ENCODE assay signal across 11 cellular contexts in the genomic region with DNA sequence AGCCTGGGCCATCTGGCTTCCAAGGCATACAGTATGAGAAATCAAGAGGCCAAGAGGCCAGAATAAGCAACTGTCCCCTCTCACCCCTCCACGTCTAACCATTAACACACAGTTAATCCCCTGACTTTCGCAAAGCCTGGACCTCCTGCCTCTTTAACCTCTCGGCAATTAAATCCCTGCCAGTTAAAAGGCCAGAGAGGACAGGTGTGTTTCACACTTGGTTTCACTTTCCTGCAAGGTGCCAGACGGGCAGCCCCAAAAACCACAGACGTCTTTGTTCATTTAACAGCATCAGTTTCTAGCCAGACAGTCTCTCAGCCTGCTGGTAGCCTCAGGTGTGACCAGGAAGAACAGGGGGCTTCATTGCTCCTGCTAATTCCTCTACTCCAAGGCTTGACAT.
DNase-seq lines count a peak whose midpoint lies in the region; ATAC-seq and TF ChIP-seq lines count a peak whose summit lies in the region.
"Had no signal": no experiment of that assay in that cellular context is flagged by ENCODE, and none has a peak within 500 bp of the region (broad histone marks: within the 10 kb centered on the region; RNA-seq: fewer than 3 reads in every experiment).

No MANE protein-coding gene starts in this region.

- H3K36me3 Mint-ChIP-seq in nephron progenitor cell (ENCODE audit: low read depth), result no peaks in the 10 kb centered on the region
- no peaks in the 10 kb centered on the region for H3K36me3 Mint-ChIP-seq in activated naive CD8-positive, alpha-beta T cell treated with anti-CD3 and anti-CD28 coated beads for 36 hours

- H3K4me3 Mint-ChIP-seq in nephron progenitor cell, result no peak overlapping the region
- no peak overlapping the region for H3K4me3 Mint-ChIP-seq in activated naive CD8-positive, alpha-beta T cell treated with anti-CD3 and anti-CD28 coated beads for 36 hours
- H3K4me3 Mint-ChIP-seq: dendritic cell treated with granulocyte-macrophage colony-stimulating factor and Interleukin-4, amounts not matched to agents 40 ng/mL and 50 ng/mL, for 4 days; HFFc6 had no signal

- intact Hi-C loops in cardiac septum (cut with DNase I), result no loop called here

- H3K27me3 Mint-ChIP-seq in nephron progenitor cell (ENCODE audit: low read depth, poor library complexity), result no peaks in the 10 kb centered on the region
- no peaks in the 10 kb centered on the region for H3K27me3 Mint-ChIP-seq in activated naive CD8-positive, alpha-beta T cell treated with anti-CD3 and anti-CD28 coated beads for 36 hours
- H3K27me3 Mint-ChIP-seq: dendritic cell treated with granulocyte-macrophage colony-stimulating factor and Interleukin-4, amounts not matched to agents 40 ng/mL and 50 ng/mL, for 4 days had no signal

- no peaks in the 10 kb centered on the region for H3K9me3 Mint-ChIP-seq in nephron progenitor cell
- H3K9me3 Mint-ChIP-seq in activated naive CD8-positive, alpha-beta T cell treated with anti-CD3 and anti-CD28 coated beads for 36 hours, result no peaks in the 10 kb centered on the region
- H3K9me3 Mint-ChIP-seq: dendritic cell treated with granulocyte-macrophage colony-stimulating factor and Interleukin-4, amounts not matched to agents 40 ng/mL and 50 ng/mL, for 4 days; HFFc6 had no signal

- peak; percentile 90 for ATAC-seq in HG03097 (IDR thresholded peaks at IDR 0.05; ENCODE audit: low FRiP score, unreplicated experiment)

- peak overlapping the region; percentile 8 for H3K27ac Mint-ChIP-seq in nephron progenitor cell
- no peak overlapping the region for H3K27ac Mint-ChIP-seq in activated naive CD8-positive, alpha-beta T cell treated with anti-CD3 and anti-CD28 coated beads for 36 hours
- H3K27ac Mint-ChIP-seq: dendritic cell treated with granulocyte-macrophage colony-stimulating factor and Interleukin-4, amounts not matched to agents 40 ng/mL and 50 ng/mL, for 4 days; HFFc6 had no signal

- peaks cover 5% of the 10 kb centered on the region for H3K4me1 Mint-ChIP-seq in nephron progenitor cell
- H3K4me1 Mint-ChIP-seq in activated naive CD8-positive, alpha-beta T cell treated with anti-CD3 and anti-CD28 coated beads for 36 hours, result peaks cover 5% of the 10 kb centered on the region

- H3K4me3 ChIP-seq in coronary artery, result no peak overlapping the region

- DNase-seq in NCI-H748 (lab: John Stamatoyannopoulos, UW; ENCODE audit: unreplicated experiment), result peak; percentile 53
- DNase-seq in NCI-H748 treated with DMSO at 0.1 percent for 48 hours (lab: John Stamatoyannopoulos, UW), result no peak
- peak; percentile 12 for DNase-seq in NCI-H345 (lab: John Stamatoyannopoulos, UW)
- no peak for DNase-seq in nephron progenitor cell
- no peak for DNase-seq in coronary artery (ENCODE audit: low spot score)
- no peak for DNase-seq in activated naive CD8-positive, alpha-beta T cell treated with anti-CD3 and anti-CD28 coated beads for 36 hours
- no peak for DNase-seq in cardiac septum (ENCODE audit: low spot score)
- DNase-seq: HFFc6, hypothalamus had no signal

- H3K27ac ChIP-seq in coronary artery, result no peak overlapping the region

- TF ChIP-seq CTCF in nephron progenitor cell (IDR thresholded peaks at IDR 0.05), result no peak
- no peak for TF ChIP-seq CTCF in coronary artery (IDR thresholded peaks at IDR 0.05)

Comparison
In these comparisons a context has a peak if more than half of its experiments do, and no peak if none do; other contexts are left out.
1. DNase-seq: peak in NCI-H748 (single experiment) and NCI-H345 (single experiment); none in NCI-H748 treated with DMSO at 0.1 percent for 48 hours (single experiment), nephron progenitor cell (single experiment), coronary artery (single experiment), activated naive CD8-positive, alpha-beta T cell treated with anti-CD3 and anti-CD28 coated beads for 36 hours (single experiment) and cardiac septum (single experiment).